Comparison of ENCODE assay signal across 8 cellular contexts in the genomic region with DNA sequence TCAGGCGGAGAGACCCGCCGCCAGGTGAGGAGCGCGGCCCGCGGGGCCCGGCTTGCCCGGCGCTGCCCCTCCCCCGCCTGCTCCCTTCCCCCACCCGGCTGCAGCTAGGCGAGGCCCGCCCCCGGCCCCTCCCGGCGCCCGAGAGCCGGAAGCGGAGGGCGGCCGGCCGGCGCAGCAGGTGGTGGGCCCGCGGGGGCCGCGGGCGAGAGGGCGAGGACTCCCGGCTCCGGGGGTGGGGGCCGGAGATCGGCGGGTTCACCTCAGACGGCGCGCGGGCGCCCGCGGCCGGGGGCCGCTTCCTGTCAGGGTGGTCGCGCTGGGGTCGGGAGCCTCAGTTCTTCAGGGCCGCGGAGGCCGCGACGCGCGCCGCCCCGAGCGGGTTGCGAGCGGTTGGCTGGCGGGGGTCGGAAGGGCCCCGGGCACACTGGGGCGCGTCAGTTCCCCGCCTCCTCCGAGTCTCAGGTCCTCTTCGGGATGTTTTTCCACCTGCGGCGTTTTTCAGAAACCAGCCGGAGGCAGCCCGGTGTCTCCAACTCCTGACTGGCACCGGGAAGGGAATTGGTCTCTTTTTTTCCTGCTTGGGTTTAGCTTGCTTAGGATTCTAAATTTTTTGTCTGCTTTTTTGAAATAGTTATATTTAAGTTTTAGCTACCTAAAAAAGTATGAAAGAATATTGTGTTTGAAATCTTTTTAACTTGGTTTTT. TPM values are rescaled to one million over a fixed set of nuclear protein-coding genes. Genes with fewer than 3 reads are reported as not detected.
DNase-seq lines count a peak whose midpoint lies in the region; ATAC-seq and TF ChIP-seq lines count a peak whose summit lies in the region.

No MANE protein-coding gene starts in this region.

- TF ChIP-seq CTCF in WI38 (IDR thresholded peaks at IDR 0.05; ENCODE audit: low read depth, low read length) (no peak), epithelial cell of esophagus (IDR thresholded peaks at IDR 0.05; ENCODE audit: insufficient read depth, low read depth, low read length, missing control alignments) (no peak)

- peak; percentile 29 for DNase-seq in activated T-cell treated with anti-CD3 and anti-CD28 coated beads for 1 hour (ENCODE audit: low read depth)
- DNase-seq in activated T-cell treated with anti-CD3 and anti-CD28 coated beads, Interleukin-2, amount 50 U/mL, for 1 hour = no peak
- peak; percentile 79 for DNase-seq in NAMALWA (ENCODE audit: low spot score)
- peak; percentile 55 for DNase-seq in epithelial cell of esophagus (ENCODE audit: low read depth)
- peak; percentile 32 for DNase-seq in mucosa of gallbladder (ENCODE audit: low spot score)
- DNase-seq in stimulated activated naive CD8-positive, alpha-beta T cell treated with anti-CD3 and anti-CD28 coated beads, Interleukin-15, Interleukin-2, amounts not matched to agents 100 U/mL and 50 U/mL, for 24 hours = peak; percentile 82

- H3K4me3 ChIP-seq in WI38 (ENCODE audit: low read depth, low read length) (peak overlapping the region; percentile 70), epithelial cell of esophagus (ENCODE audit: low read length) (peak overlapping the region; percentile 66)

- peak; percentile 54 for ATAC-seq in HG02571 (IDR thresholded peaks at IDR 0.05; ENCODE audit: unreplicated experiment)
- ATAC-seq in stimulated activated naive CD8-positive, alpha-beta T cell treated with anti-CD3 and anti-CD28 coated beads, Interleukin-15, Interleukin-2, amounts not matched to agents 100 U/mL and 50 U/mL, for 24 hours = peak; percentile 74

RNA-seq across cellular contexts. Expression of a gene that starts 0.5 kb away (rescaled TPM):
- 64.5 TPM for total RNA-seq in mucosa of gallbladder
